In genomic region chr16:47125757-47126156, GRCh38 we compare ENCODE assay signal across 8 cellular contexts.
"Had no signal": no experiment of that assay in that cellular context is flagged by ENCODE, and none has a peak within 500 bp of the region (broad histone marks: within the 10 kb centered on the region; RNA-seq: fewer than 3 reads in every experiment).

No MANE protein-coding gene starts in this region.

- H2AFZ ChIP-seq: GM23338 had no signal

- H3K27me3 Mint-ChIP-seq: IgD-negative memory B cell had no signal

- ATAC-seq: GM23338 had no signal

- H3K4me2 ChIP-seq: GM23338 had no signal

- H3K9me3 Mint-ChIP-seq: GM23338, IgD-negative memory B cell had no signal

- H3K27ac Mint-ChIP-seq: GM23338, IgD-negative memory B cell had no signal

- DNase-seq: H7, HCEC 1CT, Kasumi-1, KG1 had no signal

- H3K4me3 ChIP-seq: GM23338 had no signal

- H3K4me3 Mint-ChIP-seq: GM23338, IgD-negative memory B cell had no signal

- FAIRE-seq: H1, HTR-8/SVneo had no signal
